In the genomic region with DNA sequence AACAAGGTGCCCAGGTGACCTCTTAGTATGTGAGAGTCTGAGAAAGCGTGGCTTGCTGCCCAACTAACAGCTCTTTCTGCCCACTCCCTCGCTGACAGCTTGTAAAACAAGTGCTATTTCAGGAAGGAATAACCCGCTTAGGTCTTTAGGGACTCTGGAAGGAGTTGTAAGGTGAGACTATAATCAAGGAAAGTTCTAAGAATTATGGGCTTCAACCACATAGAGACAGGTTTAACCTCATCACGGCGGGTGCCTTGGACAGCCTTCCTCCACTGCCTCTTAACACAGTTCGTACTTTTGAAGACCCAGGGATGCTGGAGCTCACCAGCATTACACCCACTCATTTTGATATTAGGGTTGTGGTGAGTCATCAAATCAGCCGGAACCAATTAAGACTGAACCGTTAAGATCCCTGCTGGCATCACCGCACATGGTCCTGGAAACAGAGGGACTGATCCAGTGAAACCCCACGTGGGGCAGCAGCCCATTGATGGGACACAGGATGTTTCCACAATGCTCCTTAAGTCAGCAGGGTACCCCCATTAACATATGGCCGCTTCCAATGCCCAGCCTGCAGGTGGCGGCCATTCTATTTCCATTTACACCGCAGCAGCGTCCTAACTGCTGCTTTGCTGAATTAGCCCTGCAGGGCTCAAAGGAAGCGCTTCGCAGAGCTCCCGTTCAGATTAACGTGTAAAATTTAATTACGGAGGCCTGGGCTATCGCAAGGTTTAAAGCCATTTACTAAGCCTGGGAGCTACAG, we compare ENCODE assay signal across 10 cellular contexts.
DNase-seq lines count a peak whose midpoint lies in the region; ATAC-seq and TF ChIP-seq lines count a peak whose summit lies in the region.
"Had no signal": no experiment of that assay in that cellular context is flagged by ENCODE, and none has a peak within 500 bp of the region (broad histone marks: within the 10 kb centered on the region; RNA-seq: fewer than 3 reads in every experiment).

No MANE protein-coding gene starts in this region.

- no peak overlapping the region for H3K4me3 Mint-ChIP-seq in activated naive CD8-positive, alpha-beta T cell treated with anti-CD3 and anti-CD28 coated beads, Interleukin-2, amount 50 U/mL, for 24 hours
- peak overlapping the region in 1 of 10 donors; percentile 85 for H3K4me3 Mint-ChIP-seq in naive thymus-derived CD4-positive, alpha-beta T cell

- H3K27ac Mint-ChIP-seq in activated naive CD8-positive, alpha-beta T cell treated with anti-CD3 and anti-CD28 coated beads, Interleukin-2, amount 50 U/mL, for 24 hours: no peak overlapping the region
- peak overlapping the region in 2 of 9 donors; percentile 6 to 30 for H3K27ac Mint-ChIP-seq in naive thymus-derived CD4-positive, alpha-beta T cell

- peak; percentile 21 for TF ChIP-seq CTCF in GM12873 (IDR thresholded peaks at IDR 0.05; ENCODE audit: insufficient read depth, low read depth, low read length, missing control alignments)

- no peak overlapping the region for H3K4me3 ChIP-seq in naive thymus-derived CD4-positive, alpha-beta T cell (ENCODE audit: low read length)
- H3K4me3 ChIP-seq: SJCRH30 had no signal

- CTCF ChIA-PET in naive thymus-derived CD4-positive, alpha-beta T cell (lab: Charles Lee): interaction anchor here (0.6 to 1.4 kb wide), 3 partner anchors 16 to 98 kb away, joined by 3 to 4 read pairs (median 3); no protein-coding TSS in a partner anchor

- H3K27me3 ChIP-seq in naive thymus-derived CD4-positive, alpha-beta T cell (ENCODE audit: control insufficient read depth in 2 of 2, insufficient read depth in 2 of 2, low read length in 2 of 2): no peaks in the 10 kb centered on the region
- H3K27me3 ChIP-seq: brain microvascular endothelial cell had no signal

- peaks cover 13% of the 10 kb centered on the region for H3K4me1 Mint-ChIP-seq in activated naive CD8-positive, alpha-beta T cell treated with anti-CD3 and anti-CD28 coated beads, Interleukin-2, amount 50 U/mL, for 24 hours
- H3K4me1 Mint-ChIP-seq in naive thymus-derived CD4-positive, alpha-beta T cell: peaks cover 0 to 54% (median 38%) of the 10 kb centered on the region in 7 donors

- H3K36me3 Mint-ChIP-seq in activated naive CD8-positive, alpha-beta T cell treated with anti-CD3 and anti-CD28 coated beads, Interleukin-2, amount 50 U/mL, for 24 hours (ENCODE audit: low read depth): no peaks in the 10 kb centered on the region
- H3K36me3 Mint-ChIP-seq in naive thymus-derived CD4-positive, alpha-beta T cell: peaks cover 0 to 7% (median 0%) of the 10 kb centered on the region in 5 donors

- intact Hi-C loops in naive thymus-derived CD4-positive, alpha-beta T cell (cut with micrococcal nuclease): loop anchor here in 1 of 2 donors (10.0 kb wide), 1 partner anchor 46 kb away; no protein-coding TSS in a partner anchor

- no peaks in the 10 kb centered on the region for H3K9me3 ChIP-seq in naive thymus-derived CD4-positive, alpha-beta T cell (ENCODE audit: control insufficient read depth in 2 of 3, low read length in 3 of 3)
- H3K9me3 ChIP-seq: SJCRH30 had no signal

- peak; percentile 36 for DNase-seq in A172 (ENCODE audit: low spot score)
- peak; percentile 19 for DNase-seq in UCSD-AML1 (lab: John Stamatoyannopoulos, UW; ENCODE audit: unreplicated experiment)
- DNase-seq in islet precursor cell: peak; percentile 71
- DNase-seq in NCI-H187 treated with DMSO at 0.1 percent for 48 hours (lab: John Stamatoyannopoulos, UW): no peak
- no peak for DNase-seq in activated naive CD8-positive, alpha-beta T cell treated with anti-CD3 and anti-CD28 coated beads, Interleukin-2, amount 50 U/mL, for 24 hours
- no peak for DNase-seq in NOMO-1 treated with DMSO at 0.1 percent for 48 hours (lab: John Stamatoyannopoulos, UW; ENCODE audit: unreplicated experiment)
- DNase-seq in naive thymus-derived CD4-positive, alpha-beta T cell: no peak
- DNase-seq: brain microvascular endothelial cell had no signal

- ATAC-seq in activated naive CD8-positive, alpha-beta T cell treated with anti-CD3 and anti-CD28 coated beads, Interleukin-2, amount 50 U/mL, for 24 hours: no peak
- no peak for ATAC-seq in naive thymus-derived CD4-positive, alpha-beta T cell

- no peak overlapping the region for H3K27ac ChIP-seq in naive thymus-derived CD4-positive, alpha-beta T cell (ENCODE audit: low read depth, low read length)
- H3K27ac ChIP-seq: brain microvascular endothelial cell, SJCRH30 had no signal

- no peaks in the 10 kb centered on the region for H3K36me3 ChIP-seq in naive thymus-derived CD4-positive, alpha-beta T cell (ENCODE audit: control insufficient read depth in 2 of 3, insufficient read depth in 3 of 3, low read length in 3 of 3)
- H3K36me3 ChIP-seq: brain microvascular endothelial cell, SJCRH30 had no signal

- peaks cover 7% of the 10 kb centered on the region for H3K9me3 Mint-ChIP-seq in activated naive CD8-positive, alpha-beta T cell treated with anti-CD3 and anti-CD28 coated beads, Interleukin-2, amount 50 U/mL, for 24 hours
- peaks cover 0 to 10% (median 2%) of the 10 kb centered on the region in 11 donors for H3K9me3 Mint-ChIP-seq in naive thymus-derived CD4-positive, alpha-beta T cell

- H3K4me1 ChIP-seq in naive thymus-derived CD4-positive, alpha-beta T cell (ENCODE audit: control insufficient read depth in 2 of 2, insufficient read depth in 2 of 2, low read length in 2 of 2): peaks cover 0 to 29% of the 10 kb centered on the region in 2 donors
- H3K4me1 ChIP-seq: SJCRH30 had no signal

- POLR2A ChIA-PET in naive thymus-derived CD4-positive, alpha-beta T cell (lab: Charles Lee): interaction anchor here (0.6 to 2.3 kb wide), 3 partner anchors 98 to 611 kb away, joined by 3 to 8 read pairs (median 4); no protein-coding TSS in a partner anchor

- H3K27me3 Mint-ChIP-seq in activated naive CD8-positive, alpha-beta T cell treated with anti-CD3 and anti-CD28 coated beads, Interleukin-2, amount 50 U/mL, for 24 hours: peaks cover 10% of the 10 kb centered on the region
- H3K27me3 Mint-ChIP-seq in naive thymus-derived CD4-positive, alpha-beta T cell: peaks cover 0 to 31% (median 0%) of the 10 kb centered on the region in 5 donors

Comparison
In these comparisons a context has a peak if more than half of its experiments do, and no peak if none do; other contexts are left out.
1. DNase-seq: peak in A172 (single experiment), UCSD-AML1 (single experiment) and islet precursor cell (single experiment); none in NCI-H187 treated with DMSO at 0.1 percent for 48 hours (single experiment), activated naive CD8-positive, alpha-beta T cell treated with anti-CD3 and anti-CD28 coated beads, Interleukin-2, amount 50 U/mL, for 24 hours (single experiment), NOMO-1 treated with DMSO at 0.1 percent for 48 hours (single experiment) and naive thymus-derived CD4-positive, alpha-beta T cell (0 of 9).